In genomic region chr3:32794487-32795308, GRCh38 we compare ENCODE assay signal across 18 cellular contexts. TPM values are rescaled to one million over a fixed set of nuclear protein-coding genes. Genes with fewer than 3 reads are reported as not detected.
DNase-seq lines count a peak whose midpoint lies in the region; ATAC-seq, FAIRE-seq and TF ChIP-seq lines count a peak whose summit lies in the region.
"Had no signal": no experiment of that assay in that cellular context is flagged by ENCODE, and none has a peak within 500 bp of the region (broad histone marks: within the 10 kb centered on the region; RNA-seq: fewer than 3 reads in every experiment).

No MANE protein-coding gene starts in this region.

- H3K27me3 ChIP-seq in bronchial epithelial cell (ENCODE audit: control insufficient read depth, insufficient read depth, low read length) = no peaks in the 10 kb centered on the region
- H3K27me3 ChIP-seq: cardiac muscle cell had no signal

- no peak for TF ChIP-seq POLR2A in GM18505 (IDR thresholded peaks at IDR 0.05; ENCODE audit: borderline replicate concordance, extremely low read depth, insufficient read depth, insufficient read length)

- H3K4me3 ChIP-seq in bronchial epithelial cell (ENCODE audit: low read depth, low read length) = no peak overlapping the region
- H3K4me3 ChIP-seq: cardiac muscle cell had no signal

- H3K9me3 Mint-ChIP-seq in nephron progenitor cell = peaks cover 15% of the 10 kb centered on the region
- H3K9me3 Mint-ChIP-seq: activated naive CD4-positive, alpha-beta T cell treated with anti-CD3 and anti-CD28 coated beads, Interleukin-2, amount 10 ng/mL, durations not matched to agents 7 days and 5 days; effector memory CD8-positive, alpha-beta T cell; stimulated activated memory B cell treated with anti-CD40 and anti-IgM and Interleukin-4, amounts not matched to agents 10 μg/mL and 1 μg/mL and 100 μg/mL, for 72 hours had no signal

- H3K27me3 Mint-ChIP-seq in nephron progenitor cell (ENCODE audit: low read depth, poor library complexity) = peaks cover 7% of the 10 kb centered on the region
- H3K27me3 Mint-ChIP-seq: stimulated activated memory B cell treated with anti-CD40 and anti-IgM and Interleukin-4, amounts not matched to agents 10 μg/mL and 1 μg/mL and 100 μg/mL, for 72 hours had no signal

- no peaks in the 10 kb centered on the region for H3K36me3 ChIP-seq in bronchial epithelial cell (ENCODE audit: control insufficient read depth, insufficient read depth, low read length)
- H3K36me3 ChIP-seq: cardiac muscle cell had no signal

- ATAC-seq in GM18505 (IDR thresholded peaks at IDR 0.05; ENCODE audit: unreplicated experiment) (no peak), HG02981 (IDR thresholded peaks at IDR 0.05; ENCODE audit: unreplicated experiment) (no peak), HG03342 (IDR thresholded peaks at IDR 0.05; ENCODE audit: unreplicated experiment) (no peak)
- ATAC-seq: activated CD4-positive, alpha-beta T cell treated with anti-CD3 and anti-CD28 coated beads for 36 hours; effector memory CD8-positive, alpha-beta T cell had no signal

- peak; percentile 37 for DNase-seq in EL
- DNase-seq in HuH-7 (ENCODE audit: low spot score) = peak; percentile 63
- DNase-seq in bronchial epithelial cell (ENCODE audit: low read depth) = peak; percentile 34
- no peak for DNase-seq in nephron progenitor cell
- DNase-seq in globus pallidus (ENCODE audit: low spot score) = no peak
- DNase-seq: activated CD4-positive, alpha-beta T cell treated with anti-CD3 and anti-CD28 coated beads for 36 hours; activated CD8-positive, alpha-beta memory T cell treated with anti-CD3 and anti-CD28 coated beads, Interleukin-2, amount 50 U/mL, for 48 hours; activated naive CD4-positive, alpha-beta T cell treated with anti-CD3 and anti-CD28 coated beads, Interleukin-2, amount 10 ng/mL, durations not matched to agents 7 days and 5 days; effector memory CD8-positive, alpha-beta T cell; foreskin melanocyte; GOT3 had no signal

- peak overlapping the region; percentile 70 for H3K27ac Mint-ChIP-seq in nephron progenitor cell
- H3K27ac Mint-ChIP-seq: activated CD4-positive, alpha-beta T cell treated with anti-CD3 and anti-CD28 coated beads for 36 hours; activated naive CD4-positive, alpha-beta T cell treated with anti-CD3 and anti-CD28 coated beads, Interleukin-2, amount 10 ng/mL, durations not matched to agents 7 days and 5 days; effector memory CD8-positive, alpha-beta T cell; stimulated activated memory B cell treated with anti-CD40 and anti-IgM and Interleukin-4, amounts not matched to agents 10 μg/mL and 1 μg/mL and 100 μg/mL, for 72 hours had no signal

- FAIRE-seq in bronchial epithelial cell (lab: Jason Lieb, UNC) = no peak
- FAIRE-seq: urothelium cell line had no signal

- H3K4me1 Mint-ChIP-seq in nephron progenitor cell = peaks cover 38% of the 10 kb centered on the region
- H3K4me1 Mint-ChIP-seq: activated CD4-positive, alpha-beta T cell treated with anti-CD3 and anti-CD28 coated beads for 36 hours; activated naive CD4-positive, alpha-beta T cell treated with anti-CD3 and anti-CD28 coated beads, Interleukin-2, amount 10 ng/mL, durations not matched to agents 7 days and 5 days; stimulated activated memory B cell treated with anti-CD40 and anti-IgM and Interleukin-4, amounts not matched to agents 10 μg/mL and 1 μg/mL and 100 μg/mL, for 72 hours had no signal

- TF ChIP-seq CTCF in bronchial epithelial cell (IDR thresholded peaks at IDR 0.05; ENCODE audit: insufficient read depth, low read length, severe bottlenecking) = no peak
- no peak for TF ChIP-seq CTCF in nephron progenitor cell (IDR thresholded peaks at IDR 0.05)

- H3K36me3 Mint-ChIP-seq in nephron progenitor cell (ENCODE audit: low read depth) = peaks cover 12% of the 10 kb centered on the region
- H3K36me3 Mint-ChIP-seq: activated naive CD4-positive, alpha-beta T cell treated with anti-CD3 and anti-CD28 coated beads, Interleukin-2, amount 10 ng/mL, durations not matched to agents 7 days and 5 days; stimulated activated memory B cell treated with anti-CD40 and anti-IgM and Interleukin-4, amounts not matched to agents 10 μg/mL and 1 μg/mL and 100 μg/mL, for 72 hours had no signal

- no peak overlapping the region for H3K4me3 Mint-ChIP-seq in nephron progenitor cell
- H3K4me3 Mint-ChIP-seq: activated CD4-positive, alpha-beta T cell treated with anti-CD3 and anti-CD28 coated beads for 36 hours; activated naive CD4-positive, alpha-beta T cell treated with anti-CD3 and anti-CD28 coated beads, Interleukin-2, amount 10 ng/mL, durations not matched to agents 7 days and 5 days; effector memory CD8-positive, alpha-beta T cell; stimulated activated memory B cell treated with anti-CD40 and anti-IgM and Interleukin-4, amounts not matched to agents 10 μg/mL and 1 μg/mL and 100 μg/mL, for 72 hours had no signal

RNA-seq across cellular contexts. Expression of gene TRIM71, which starts 23.1 kb away (rescaled TPM):
- total RNA-seq in bronchial epithelial cell = not detected in 2 replicates
- total RNA-seq: T-helper 2 cell treated with Interferon-gamma antibody and Interleukin-4, amounts not matched to agents 100 ng/mL and 5 ng/mL, for 36 hours had no signal

Comparison
In these comparisons a context has a peak if more than half of its experiments do, and no peak if none do; other contexts are left out.
1. DNase-seq: peak in EL (single experiment), HuH-7 (single experiment) and bronchial epithelial cell (single experiment); none in nephron progenitor cell (single experiment) and globus pallidus (single experiment).